Comparison of ENCODE assay signal across 1 cellular context in the genomic region with DNA sequence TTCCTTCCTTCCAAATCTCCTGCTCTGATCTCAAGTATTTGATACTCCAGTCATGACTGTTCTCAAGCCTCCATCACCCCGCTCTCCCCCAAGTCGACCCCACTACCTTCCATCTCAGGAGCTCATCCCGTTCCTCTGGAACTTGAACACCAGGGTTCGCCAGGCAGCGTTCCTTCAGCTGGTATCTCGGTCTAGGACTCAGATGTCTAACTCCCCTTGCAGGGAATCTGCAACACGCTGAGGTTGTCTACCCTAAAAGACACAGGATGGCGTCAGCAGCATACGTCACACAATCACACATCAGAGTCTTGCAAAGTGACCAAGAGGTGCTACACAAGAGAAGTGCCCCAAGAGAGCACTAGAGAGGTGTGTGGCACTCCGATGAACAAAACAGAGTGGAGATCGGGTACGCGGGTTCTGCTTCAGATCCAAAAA.
TF ChIP-seq lines count a peak whose summit lies in the region.

No MANE protein-coding gene starts in this region.

TF ChIP-seq in HepG2, 621 proteins besides CTCF, POLR2A, EP300 and RAD21 (continued from another document and continues in another):
- TF ChIP-seq, protein P1, sequence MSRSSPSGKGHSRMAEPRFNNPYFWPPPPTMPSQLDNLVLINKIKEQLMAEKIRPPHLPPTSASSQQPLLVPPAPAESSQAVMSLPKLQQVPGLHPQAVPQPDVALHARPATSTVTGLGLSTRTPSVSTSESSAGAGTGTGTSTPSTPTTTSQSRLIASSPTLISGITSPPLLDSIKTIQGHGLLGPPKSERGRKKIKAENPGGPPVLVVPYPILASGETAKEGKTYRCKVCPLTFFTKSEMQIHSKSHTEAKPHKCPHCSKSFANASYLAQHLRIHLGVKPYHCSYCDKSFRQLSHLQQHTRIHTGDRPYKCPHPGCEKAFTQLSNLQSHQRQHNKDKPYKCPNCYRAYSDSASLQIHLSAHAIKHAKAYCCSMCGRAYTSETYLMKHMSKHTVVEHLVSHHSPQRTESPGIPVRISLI (CRISPR knock-in tag; IDR thresholded peaks at IDR 0.05; ENCODE audit: borderline replicate concordance): no peak
- no peak for TF ChIP-seq FIP1L1 (IDR thresholded peaks at IDR 0.05; ENCODE audit: borderline replicate concordance, insufficient read depth, low read depth, low read length)
- TF ChIP-seq, protein P2, sequence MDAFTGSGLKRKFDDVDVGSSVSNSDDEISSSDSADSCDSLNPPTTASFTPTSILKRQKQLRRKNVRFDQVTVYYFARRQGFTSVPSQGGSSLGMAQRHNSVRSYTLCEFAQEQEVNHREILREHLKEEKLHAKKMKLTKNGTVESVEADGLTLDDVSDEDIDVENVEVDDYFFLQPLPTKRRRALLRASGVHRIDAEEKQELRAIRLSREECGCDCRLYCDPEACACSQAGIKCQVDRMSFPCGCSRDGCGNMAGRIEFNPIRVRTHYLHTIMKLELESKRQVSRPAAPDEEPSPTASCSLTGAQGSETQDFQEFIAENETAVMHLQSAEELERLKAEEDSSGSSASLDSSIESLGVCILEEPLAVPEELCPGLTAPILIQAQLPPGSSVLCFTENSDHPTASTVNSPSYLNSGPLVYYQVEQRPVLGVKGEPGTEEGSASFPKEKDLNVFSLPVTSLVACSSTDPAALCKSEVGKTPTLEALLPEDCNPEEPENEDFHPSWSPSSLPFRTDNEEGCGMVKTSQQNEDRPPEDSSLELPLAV (CRISPR knock-in tag; conservative IDR thresholded peaks at IDR 0.05; ENCODE audit: low read depth): no peak
- TF ChIP-seq, protein P3, sequence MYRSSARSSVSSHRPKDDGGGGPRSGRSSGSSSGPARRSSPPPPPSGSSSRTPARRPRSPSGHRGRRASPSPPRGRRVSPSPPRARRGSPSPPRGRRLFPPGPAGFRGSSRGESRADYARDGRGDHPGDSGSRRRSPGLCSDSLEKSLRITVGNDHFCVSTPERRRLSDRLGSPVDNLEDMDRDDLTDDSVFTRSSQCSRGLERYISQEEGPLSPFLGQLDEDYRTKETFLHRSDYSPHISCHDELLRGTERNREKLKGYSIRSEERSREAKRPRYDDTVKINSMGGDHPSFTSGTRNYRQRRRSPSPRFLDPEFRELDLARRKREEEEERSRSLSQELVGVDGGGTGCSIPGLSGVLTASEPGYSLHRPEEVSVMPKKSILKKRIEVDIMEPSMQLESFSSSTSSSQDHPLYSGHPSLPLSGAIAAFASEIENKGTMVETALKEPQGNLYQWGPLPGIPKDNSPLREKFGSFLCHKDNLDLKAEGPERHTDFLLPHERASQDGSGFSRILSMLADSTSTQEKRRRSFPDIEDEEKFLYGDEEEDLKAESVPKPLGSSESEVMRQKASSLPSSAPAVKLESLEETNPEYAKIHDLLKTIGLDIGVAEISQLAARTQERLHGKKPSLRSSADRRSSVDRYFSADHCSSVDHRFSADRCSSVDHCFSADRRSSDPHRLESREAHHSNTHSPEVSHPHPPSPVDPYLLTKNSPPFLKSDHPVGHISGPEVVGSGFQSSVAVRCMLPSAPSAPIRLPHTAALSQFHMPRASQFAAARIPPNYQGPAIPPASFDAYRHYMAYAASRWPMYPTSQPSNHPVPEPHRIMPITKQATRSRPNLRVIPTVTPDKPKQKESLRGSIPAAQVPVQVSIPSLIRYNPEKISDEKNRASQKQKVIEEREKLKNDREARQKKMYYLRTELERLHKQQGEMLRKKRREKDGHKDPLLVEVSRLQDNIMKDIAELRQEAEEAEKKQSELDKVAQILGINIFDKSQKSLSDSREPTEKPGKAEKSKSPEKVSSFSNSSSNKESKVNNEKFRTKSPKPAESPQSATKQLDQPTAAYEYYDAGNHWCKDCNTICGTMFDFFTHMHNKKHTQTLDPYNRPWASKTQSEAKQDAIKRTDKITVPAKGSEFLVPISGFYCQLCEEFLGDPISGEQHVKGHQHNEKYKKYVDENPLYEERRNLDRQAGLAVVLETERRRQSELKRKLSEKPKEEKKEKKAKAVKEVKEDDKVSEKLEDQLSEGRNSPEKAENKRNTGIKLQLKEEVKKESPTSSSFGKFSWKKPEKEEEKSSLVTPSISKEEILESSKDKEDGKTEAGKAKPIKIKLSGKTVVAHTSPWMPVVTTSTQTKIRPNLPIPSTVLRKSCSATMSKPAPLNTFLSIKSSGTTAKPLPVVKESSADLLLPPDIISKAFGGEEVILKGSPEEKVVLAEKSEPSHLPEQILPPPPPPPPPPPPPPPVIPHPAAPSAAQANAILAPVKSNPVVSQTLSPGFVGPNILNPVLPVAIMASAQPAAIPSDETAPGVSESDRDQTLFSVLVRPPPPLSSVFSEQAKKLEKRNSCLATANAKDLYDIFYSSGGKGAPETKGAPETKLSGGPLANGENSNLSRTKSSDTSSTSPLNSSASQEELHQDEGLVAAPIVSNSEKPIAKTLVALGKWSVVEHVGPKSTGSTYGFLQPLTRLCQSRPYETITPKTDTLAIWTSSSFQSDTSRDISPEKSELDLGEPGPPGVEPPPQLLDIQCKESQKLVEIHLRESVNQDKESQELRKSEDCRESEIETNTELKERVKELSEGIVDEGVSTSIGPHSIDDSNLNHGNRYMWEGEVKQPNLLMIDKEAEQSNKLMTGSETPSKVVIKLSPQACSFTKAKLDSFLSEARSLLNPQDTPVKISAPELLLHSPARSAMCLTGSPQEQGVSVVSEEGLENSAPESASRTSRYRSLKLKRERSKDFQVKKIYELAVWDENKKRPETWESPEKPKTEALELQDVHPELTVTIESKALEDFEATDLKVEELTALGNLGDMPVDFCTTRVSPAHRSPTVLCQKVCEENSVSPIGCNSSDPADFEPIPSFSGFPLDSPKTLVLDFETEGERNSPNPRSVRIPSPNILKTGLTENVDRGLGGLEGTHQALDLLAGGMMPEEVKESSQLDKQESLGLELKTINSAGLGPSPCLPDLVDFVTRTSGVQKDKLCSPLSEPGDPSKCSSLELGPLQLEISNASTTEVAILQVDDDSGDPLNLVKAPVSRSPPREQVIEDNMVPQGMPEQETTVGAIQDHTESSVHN (CRISPR knock-in tag; IDR thresholded peaks at IDR 0.05): no peak
- TF ChIP-seq AGO2 (optimal IDR thresholded peaks at IDR 0.05; ENCODE audit: low read depth, low read length): no peak
- TF ChIP-seq, protein P4, sequence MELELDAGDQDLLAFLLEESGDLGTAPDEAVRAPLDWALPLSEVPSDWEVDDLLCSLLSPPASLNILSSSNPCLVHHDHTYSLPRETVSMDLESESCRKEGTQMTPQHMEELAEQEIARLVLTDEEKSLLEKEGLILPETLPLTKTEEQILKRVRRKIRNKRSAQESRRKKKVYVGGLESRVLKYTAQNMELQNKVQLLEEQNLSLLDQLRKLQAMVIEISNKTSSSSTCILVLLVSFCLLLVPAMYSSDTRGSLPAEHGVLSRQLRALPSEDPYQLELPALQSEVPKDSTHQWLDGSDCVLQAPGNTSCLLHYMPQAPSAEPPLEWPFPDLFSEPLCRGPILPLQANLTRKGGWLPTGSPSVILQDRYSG (CRISPR knock-in tag; IDR thresholded peaks at IDR 0.05): no peak
- TF ChIP-seq SP4 (CRISPR knock-in tag; IDR thresholded peaks at IDR 0.05): no peak
- no peak for TF ChIP-seq ADNP (CRISPR knock-in tag; IDR thresholded peaks at IDR 0.05)
- TF ChIP-seq ZSCAN20 (CRISPR knock-in tag; IDR thresholded peaks at IDR 0.05; ENCODE audit: borderline replicate concordance): no peak
- peak; percentile 70; the same call in 1 of the 2 replicates for TF ChIP-seq REL (CRISPR knock-in tag; conservative IDR thresholded peaks at IDR 0.05)
- TF ChIP-seq ZNF615 (CRISPR knock-in tag; IDR thresholded peaks at IDR 0.05; ENCODE audit: borderline replicate concordance): no peak
- no peak for TF ChIP-seq POGZ (CRISPR knock-in tag; IDR thresholded peaks at IDR 0.05)
- no peak for TF ChIP-seq NCOA5 (CRISPR knock-in tag; IDR thresholded peaks at IDR 0.05)
- TF ChIP-seq ZFP82 (CRISPR knock-in tag; IDR thresholded peaks at IDR 0.05; ENCODE audit: borderline replicate concordance): no peak
- TF ChIP-seq, protein P5, sequence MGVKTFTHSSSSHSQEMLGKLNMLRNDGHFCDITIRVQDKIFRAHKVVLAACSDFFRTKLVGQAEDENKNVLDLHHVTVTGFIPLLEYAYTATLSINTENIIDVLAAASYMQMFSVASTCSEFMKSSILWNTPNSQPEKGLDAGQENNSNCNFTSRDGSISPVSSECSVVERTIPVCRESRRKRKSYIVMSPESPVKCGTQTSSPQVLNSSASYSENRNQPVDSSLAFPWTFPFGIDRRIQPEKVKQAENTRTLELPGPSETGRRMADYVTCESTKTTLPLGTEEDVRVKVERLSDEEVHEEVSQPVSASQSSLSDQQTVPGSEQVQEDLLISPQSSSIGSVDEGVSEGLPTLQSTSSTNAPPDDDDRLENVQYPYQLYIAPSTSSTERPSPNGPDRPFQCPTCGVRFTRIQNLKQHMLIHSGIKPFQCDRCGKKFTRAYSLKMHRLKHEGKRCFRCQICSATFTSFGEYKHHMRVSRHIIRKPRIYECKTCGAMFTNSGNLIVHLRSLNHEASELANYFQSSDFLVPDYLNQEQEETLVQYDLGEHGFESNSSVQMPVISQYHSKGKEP (CRISPR knock-in tag; IDR thresholded peaks at IDR 0.05): no peak
- TF ChIP-seq HOXA5 (CRISPR knock-in tag; IDR thresholded peaks at IDR 0.05): no peak
- TF ChIP-seq, protein P6, sequence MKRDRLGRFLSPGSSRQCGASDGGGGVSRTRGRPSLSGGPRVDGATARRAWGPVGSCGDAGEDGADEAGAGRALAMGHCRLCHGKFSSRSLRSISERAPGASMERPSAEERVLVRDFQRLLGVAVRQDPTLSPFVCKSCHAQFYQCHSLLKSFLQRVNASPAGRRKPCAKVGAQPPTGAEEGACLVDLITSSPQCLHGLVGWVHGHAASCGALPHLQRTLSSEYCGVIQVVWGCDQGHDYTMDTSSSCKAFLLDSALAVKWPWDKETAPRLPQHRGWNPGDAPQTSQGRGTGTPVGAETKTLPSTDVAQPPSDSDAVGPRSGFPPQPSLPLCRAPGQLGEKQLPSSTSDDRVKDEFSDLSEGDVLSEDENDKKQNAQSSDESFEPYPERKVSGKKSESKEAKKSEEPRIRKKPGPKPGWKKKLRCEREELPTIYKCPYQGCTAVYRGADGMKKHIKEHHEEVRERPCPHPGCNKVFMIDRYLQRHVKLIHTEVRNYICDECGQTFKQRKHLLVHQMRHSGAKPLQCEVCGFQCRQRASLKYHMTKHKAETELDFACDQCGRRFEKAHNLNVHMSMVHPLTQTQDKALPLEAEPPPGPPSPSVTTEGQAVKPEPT (CRISPR knock-in tag; IDR thresholded peaks at IDR 0.05; ENCODE audit: low read depth): no peak
- TF ChIP-seq, protein P7, sequence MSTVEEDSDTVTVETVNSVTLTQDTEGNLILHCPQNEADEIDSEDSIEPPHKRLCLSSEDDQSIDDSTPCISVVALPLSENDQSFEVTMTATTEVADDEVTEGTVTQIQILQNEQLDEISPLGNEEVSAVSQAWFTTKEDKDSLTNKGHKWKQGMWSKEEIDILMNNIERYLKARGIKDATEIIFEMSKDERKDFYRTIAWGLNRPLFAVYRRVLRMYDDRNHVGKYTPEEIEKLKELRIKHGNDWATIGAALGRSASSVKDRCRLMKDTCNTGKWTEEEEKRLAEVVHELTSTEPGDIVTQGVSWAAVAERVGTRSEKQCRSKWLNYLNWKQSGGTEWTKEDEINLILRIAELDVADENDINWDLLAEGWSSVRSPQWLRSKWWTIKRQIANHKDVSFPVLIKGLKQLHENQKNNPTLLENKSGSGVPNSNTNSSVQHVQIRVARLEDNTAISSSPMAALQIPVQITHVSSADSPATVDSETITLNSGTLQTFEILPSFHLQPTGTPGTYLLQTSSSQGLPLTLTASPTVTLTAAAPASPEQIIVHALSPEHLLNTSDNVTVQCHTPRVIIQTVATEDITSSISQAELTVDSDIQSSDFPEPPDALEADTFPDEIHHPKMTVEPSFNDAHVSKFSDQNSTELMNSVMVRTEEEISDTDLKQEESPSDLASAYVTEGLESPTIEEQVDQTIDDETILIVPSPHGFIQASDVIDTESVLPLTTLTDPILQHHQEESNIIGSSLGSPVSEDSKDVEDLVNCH (CRISPR knock-in tag; IDR thresholded peaks at IDR 0.05): no peak
- no peak for TF ChIP-seq ZNF652 (CRISPR knock-in tag; IDR thresholded peaks at IDR 0.05; ENCODE audit: borderline replicate concordance, low read depth)
- TF ChIP-seq RXRB (CRISPR knock-in tag; IDR thresholded peaks at IDR 0.05; ENCODE audit: borderline replicate concordance): no peak
- TF ChIP-seq ZNF563 (CRISPR knock-in tag; IDR thresholded peaks at IDR 0.05): no peak
- no peak for TF ChIP-seq MATR3 (CRISPR knock-in tag; IDR thresholded peaks at IDR 0.05)
- no peak for TF ChIP-seq SAFB2 (CRISPR knock-in tag; IDR thresholded peaks at IDR 0.05; ENCODE audit: borderline replicate concordance, low read depth)
- TF ChIP-seq, protein P8, sequence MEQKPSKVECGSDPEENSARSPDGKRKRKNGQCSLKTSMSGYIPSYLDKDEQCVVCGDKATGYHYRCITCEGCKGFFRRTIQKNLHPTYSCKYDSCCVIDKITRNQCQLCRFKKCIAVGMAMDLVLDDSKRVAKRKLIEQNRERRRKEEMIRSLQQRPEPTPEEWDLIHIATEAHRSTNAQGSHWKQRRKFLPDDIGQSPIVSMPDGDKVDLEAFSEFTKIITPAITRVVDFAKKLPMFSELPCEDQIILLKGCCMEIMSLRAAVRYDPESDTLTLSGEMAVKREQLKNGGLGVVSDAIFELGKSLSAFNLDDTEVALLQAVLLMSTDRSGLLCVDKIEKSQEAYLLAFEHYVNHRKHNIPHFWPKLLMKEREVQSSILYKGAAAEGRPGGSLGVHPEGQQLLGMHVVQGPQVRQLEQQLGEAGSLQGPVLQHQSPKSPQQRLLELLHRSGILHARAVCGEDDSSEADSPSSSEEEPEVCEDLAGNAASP (CRISPR knock-in tag; IDR thresholded peaks at IDR 0.05; ENCODE audit: borderline replicate concordance): no peak
- TF ChIP-seq, protein P9, sequence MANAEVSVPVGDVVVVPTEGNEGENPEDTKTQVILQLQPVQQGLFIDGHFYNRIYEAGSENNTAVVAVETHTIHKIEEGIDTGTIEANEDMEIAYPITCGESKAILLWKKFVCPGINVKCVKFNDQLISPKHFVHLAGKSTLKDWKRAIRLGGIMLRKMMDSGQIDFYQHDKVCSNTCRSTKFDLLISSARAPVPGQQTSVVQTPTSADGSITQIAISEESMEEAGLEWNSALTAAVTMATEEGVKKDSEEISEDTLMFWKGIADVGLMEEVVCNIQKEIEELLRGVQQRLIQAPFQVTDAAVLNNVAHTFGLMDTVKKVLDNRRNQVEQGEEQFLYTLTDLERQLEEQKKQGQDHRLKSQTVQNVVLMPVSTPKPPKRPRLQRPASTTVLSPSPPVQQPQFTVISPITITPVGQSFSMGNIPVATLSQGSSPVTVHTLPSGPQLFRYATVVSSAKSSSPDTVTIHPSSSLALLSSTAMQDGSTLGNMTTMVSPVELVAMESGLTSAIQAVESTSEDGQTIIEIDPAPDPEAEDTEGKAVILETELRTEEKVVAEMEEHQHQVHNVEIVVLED (CRISPR knock-in tag; IDR thresholded peaks at IDR 0.05; ENCODE audit: borderline replicate concordance): no peak
- no peak for TF ChIP-seq GABPB1 (CRISPR knock-in tag; IDR thresholded peaks at IDR 0.05)
- TF ChIP-seq, protein P10, sequence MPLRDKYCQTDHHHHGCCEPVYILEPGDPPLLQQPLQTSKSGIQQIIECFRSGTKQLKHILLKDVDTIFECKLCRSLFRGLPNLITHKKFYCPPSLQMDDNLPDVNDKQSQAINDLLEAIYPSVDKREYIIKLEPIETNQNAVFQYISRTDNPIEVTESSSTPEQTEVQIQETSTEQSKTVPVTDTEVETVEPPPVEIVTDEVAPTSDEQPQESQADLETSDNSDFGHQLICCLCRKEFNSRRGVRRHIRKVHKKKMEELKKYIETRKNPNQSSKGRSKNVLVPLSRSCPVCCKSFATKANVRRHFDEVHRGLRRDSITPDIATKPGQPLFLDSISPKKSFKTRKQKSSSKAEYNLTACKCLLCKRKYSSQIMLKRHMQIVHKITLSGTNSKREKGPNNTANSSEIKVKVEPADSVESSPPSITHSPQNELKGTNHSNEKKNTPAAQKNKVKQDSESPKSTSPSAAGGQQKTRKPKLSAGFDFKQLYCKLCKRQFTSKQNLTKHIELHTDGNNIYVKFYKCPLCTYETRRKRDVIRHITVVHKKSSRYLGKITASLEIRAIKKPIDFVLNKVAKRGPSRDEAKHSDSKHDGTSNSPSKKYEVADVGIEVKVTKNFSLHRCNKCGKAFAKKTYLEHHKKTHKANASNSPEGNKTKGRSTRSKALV (CRISPR knock-in tag; IDR thresholded peaks at IDR 0.05): no peak
- no peak for TF ChIP-seq SMARCC2 (IDR thresholded peaks at IDR 0.05)
- TF ChIP-seq BCL6 (CRISPR knock-in tag; IDR thresholded peaks at IDR 0.05): no peak
- TF ChIP-seq SRSF4 (IDR thresholded peaks at IDR 0.05; ENCODE audit: low read depth, low read length, poor library complexity, severe bottlenecking): no peak
- TF ChIP-seq DNMT3B (CRISPR knock-in tag; conservative IDR thresholded peaks at IDR 0.05): no peak
